Comparison of ENCODE assay signal across 1 cellular context in genomic region chr4:125833-126232, GRCh38.
TF ChIP-seq lines count a peak whose summit lies in the region.

No MANE protein-coding gene starts in this region.

TF ChIP-seq in H1, 55 proteins besides CTCF, POLR2A, EP300 and RAD21:
- TF ChIP-seq TAF7 (optimal IDR thresholded peaks at IDR 0.05; ENCODE audit: borderline replicate concordance, low read depth, low read length): no peak
- TF ChIP-seq POLR2AphosphoS5 (IDR thresholded peaks at IDR 0.05; ENCODE audit: low read depth, low read length): 0 out of 2 replicates have a peak, but pooled peaks have one; percentile 9
